21 cellular contexts compared by ENCODE assay signal in the genomic region with DNA sequence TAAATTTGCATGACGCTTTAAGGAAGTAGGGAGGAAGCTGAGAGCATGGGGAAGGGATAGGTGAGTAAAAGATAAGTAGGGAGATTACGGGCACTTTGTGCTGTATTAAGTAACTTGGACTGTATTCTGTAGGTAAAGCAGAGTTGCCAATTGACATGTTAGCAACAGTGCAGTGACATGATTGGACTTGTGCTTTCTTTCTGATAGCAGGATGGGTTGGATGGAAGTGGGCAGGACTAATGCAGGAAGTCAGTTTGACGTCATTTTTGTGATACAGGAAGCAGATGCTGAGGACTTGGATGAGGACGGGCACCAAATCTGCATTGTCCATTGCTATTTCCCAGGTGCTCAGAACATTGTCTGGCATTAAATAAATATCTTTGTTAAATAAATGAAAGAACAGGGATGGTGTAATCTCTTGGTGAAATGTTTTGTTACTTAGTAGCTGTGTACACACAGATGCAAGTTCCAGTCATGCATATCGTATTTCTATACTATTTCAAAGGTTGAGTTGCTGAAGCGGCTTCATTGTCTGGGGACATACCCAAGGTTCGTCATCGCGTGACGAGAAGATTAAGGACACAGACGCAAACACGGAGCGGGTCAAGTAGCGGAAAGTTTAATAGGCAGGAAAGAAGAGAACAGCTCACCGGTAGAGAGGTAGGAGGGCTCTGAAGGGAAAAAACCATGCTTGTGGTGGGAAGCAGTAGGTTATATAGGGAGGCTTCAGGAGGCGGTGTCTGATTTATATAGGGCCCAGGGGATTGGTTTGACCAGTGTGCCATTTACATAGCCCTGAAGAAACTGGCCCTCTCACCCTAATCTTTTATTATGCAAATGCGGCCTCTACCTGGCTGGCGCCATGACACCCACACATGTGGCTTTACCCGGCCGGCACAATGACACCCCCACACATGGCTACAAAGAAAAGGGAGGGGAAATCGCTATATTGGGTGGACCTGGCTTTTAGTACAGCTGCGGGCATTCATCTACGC. TPM values are rescaled to one million over a fixed set of nuclear protein-coding genes. Genes with fewer than 3 reads are reported as not detected.
DNase-seq lines count a peak whose midpoint lies in the region; ATAC-seq, FAIRE-seq and TF ChIP-seq lines count a peak whose summit lies in the region.
"Had no signal": no experiment of that assay in that cellular context is flagged by ENCODE, and none has a peak within 500 bp of the region (broad histone marks: within the 10 kb centered on the region; RNA-seq: fewer than 3 reads in every experiment).

No MANE protein-coding gene starts in this region.

- FAIRE-seq in HepG2 (lab: Jason Lieb, UNC): no peak
- FAIRE-seq: GM19239 had no signal

- TF ChIP-seq POLR2A in HepG2 (IDR thresholded peaks at IDR 0.05; ENCODE audit: insufficient read depth in 1 of 2, low read depth in 2 of 2, low read length in 2 of 2) (no peak), right lobe of liver (IDR thresholded peaks at IDR 0.05) (no peak)

- H3K4me1 ChIP-seq in HepG2 (ENCODE audit: insufficient read depth, low read length) (no peaks in the 10 kb centered on the region), right lobe of liver (no peaks in the 10 kb centered on the region), foreskin keratinocyte (no peaks in the 10 kb centered on the region)
- H3K4me1 ChIP-seq: breast epithelium, upper lobe of right lung had no signal

- no peak for DNase-seq in HepG2 (ENCODE audit: low spot score)
- no peak for DNase-seq in right lobe of liver
- DNase-seq in NCI-H510A treated with DMSO at 0.1 percent for 48 hours (lab: John Stamatoyannopoulos, UW): peak; percentile 94
- peak; percentile 26 to 59 for DNase-seq in foreskin keratinocyte
- no peak for DNase-seq in DMS 273 treated with DMSO at 0.1 percent for 48 hours (lab: John Stamatoyannopoulos, UW)
- no peak for DNase-seq in hippocampal formation (lab: John Stamatoyannopoulos, UW)
- no peak for DNase-seq in HFFc6
- DNase-seq in Kasumi-1 (lab: John Stamatoyannopoulos, UW): no peak
- DNase-seq: activated CD8-positive, alpha-beta T cell treated with anti-CD3 and anti-CD28 coated beads for 36 hours; activated naive CD4-positive, alpha-beta T cell treated with anti-CD3 and anti-CD28 coated beads for 36 hours; heart left ventricle; NCI-H2171 treated with DMSO at 0.1 percent for 48 hours; spleen; upper lobe of right lung had no signal

- H3K4me3 ChIP-seq in HepG2 (replicated peaks in 1 of 3; ENCODE audit: insufficient read depth in 1 of 3, low read depth in 2 of 3, low read length in 3 of 3): no peak overlapping the region
- H3K4me3 ChIP-seq in right lobe of liver: no peak overlapping the region
- H3K4me3 ChIP-seq: heart left ventricle, spleen, upper lobe of right lung had no signal

- ATAC-seq in HepG2 (no peak), right lobe of liver (no peak), foreskin keratinocyte (peak; percentile 47)
- ATAC-seq: activated CD8-positive, alpha-beta T cell treated with anti-CD3 and anti-CD28 coated beads for 36 hours; Panc1; upper lobe of right lung had no signal

- no peaks in the 10 kb centered on the region for H3K9me3 Mint-ChIP-seq in HFFc6
- H3K9me3 Mint-ChIP-seq: activated CD8-positive, alpha-beta T cell treated with anti-CD3 and anti-CD28 coated beads for 36 hours; T-helper 2 cell treated with Interferon-gamma antibody and Interleukin-4, amounts not matched to agents 5 μg/mL and 100 μg/mL, for 36 hours had no signal

- TF ChIP-seq EP300 in HepG2 (IDR thresholded peaks at IDR 0.05; ENCODE audit: low read depth in 2 of 2, low read length in 2 of 2) (no peak), HepG2 (CRISPR knock-in tag; IDR thresholded peaks at IDR 0.05; ENCODE audit: borderline replicate concordance) (no peak)

- TF ChIP-seq CTCF in HepG2 (CRISPR knock-in tag; IDR thresholded peaks at IDR 0.05) (no peak), right lobe of liver (IDR thresholded peaks at IDR 0.05) (no peak), foreskin keratinocyte (conservative IDR thresholded peaks at IDR 0.05) (no peak), HFFc6 (IDR thresholded peaks at IDR 0.05) (no peak)

- no TSS peak for BruUV-seq in HepG2 (replicated peaks; lab: Mats Ljungman, UMichigan)

- H3K4me1 Mint-ChIP-seq in HFFc6 (ENCODE audit: low read depth): peaks cover 6% of the 10 kb centered on the region; the same call in 1 of the 2 replicates

- H4K20me1 ChIP-seq in HepG2 (ENCODE audit: insufficient read depth, low read length): no peaks in the 10 kb centered on the region

- H3K36me3 ChIP-seq in HepG2 (replicated peaks in 1 of 2; ENCODE audit: control insufficient read depth in 1 of 2, insufficient read depth in 2 of 2, low read length in 2 of 2) (no peaks in the 10 kb centered on the region), right lobe of liver (no peaks in the 10 kb centered on the region)
- H3K36me3 ChIP-seq: breast epithelium, heart left ventricle, spleen, upper lobe of right lung had no signal

- H3K27ac ChIP-seq in HepG2 (ENCODE audit: extremely low read length, insufficient read depth, low read length) (no peak overlapping the region), right lobe of liver (no peak overlapping the region), foreskin keratinocyte (no peak overlapping the region)
- H3K27ac ChIP-seq: breast epithelium, heart left ventricle, spleen, upper lobe of right lung had no signal

- no peak overlapping the region for H3K9ac ChIP-seq in HepG2 (ENCODE audit: insufficient read depth, low read depth, low read length)

- H3K4me2 ChIP-seq in HepG2 (ENCODE audit: low read depth, low read length): no peak overlapping the region

- H3K27ac Mint-ChIP-seq in HFFc6: no peak overlapping the region
- H3K27ac Mint-ChIP-seq: activated CD8-positive, alpha-beta T cell treated with anti-CD3 and anti-CD28 coated beads for 36 hours; activated naive CD4-positive, alpha-beta T cell treated with anti-CD3 and anti-CD28 coated beads for 36 hours; T-helper 2 cell treated with Interferon-gamma antibody and Interleukin-4, amounts not matched to agents 5 μg/mL and 100 μg/mL, for 36 hours had no signal

- POLR2A ChIA-PET in HepG2 (lab: Yijun Ruan, JAX): no interaction called here

- CTCF ChIA-PET in HepG2 (lab: Yijun Ruan, JAX; ENCODE audit: low intra/inter-chr PET ratio, low total read pairs): no interaction called here

- no peak overlapping the region for H2AFZ ChIP-seq in HepG2 (ENCODE audit: low read length)

- peaks cover 6% of the 10 kb centered on the region for H3K27me3 Mint-ChIP-seq in HFFc6 (ENCODE audit: insufficient read depth)

- no peaks in the 10 kb centered on the region for H3K79me2 ChIP-seq in HepG2 (ENCODE audit: insufficient read depth, low read length)

- H3K36me3 Mint-ChIP-seq in HFFc6 (ENCODE audit: low read depth): no peaks in the 10 kb centered on the region

- in situ Hi-C loops in HepG2 (cut with HindIII; ENCODE audit: extremely low pct_ligation_motif_present, low pct_unique_long_range_greater_than_20kb): no loop called here

- H3K4me3 Mint-ChIP-seq in HFFc6: no peak overlapping the region
- H3K4me3 Mint-ChIP-seq: activated CD8-positive, alpha-beta T cell treated with anti-CD3 and anti-CD28 coated beads for 36 hours; activated naive CD4-positive, alpha-beta T cell treated with anti-CD3 and anti-CD28 coated beads for 36 hours; T-helper 2 cell treated with Interferon-gamma antibody and Interleukin-4, amounts not matched to agents 5 μg/mL and 100 μg/mL, for 36 hours had no signal

- intact Hi-C loops in HepG2 (cut with micrococcal nuclease; ENCODE audit: unreplicated experiment) (no loop called here), right lobe of liver (cut with DNase I) (no loop called here)

- TF ChIP-seq RAD21 in HepG2 (CRISPR knock-in tag; IDR thresholded peaks at IDR 0.05): no peak

- H3K27me3 ChIP-seq in HepG2 (ENCODE audit: control insufficient read depth in 1 of 2, insufficient read depth in 2 of 2, low read length in 2 of 2) (no peaks in the 10 kb centered on the region; a peak in 1 of 5 replicates), right lobe of liver (no peaks in the 10 kb centered on the region), foreskin keratinocyte (no peaks in the 10 kb centered on the region)
- H3K27me3 ChIP-seq: breast epithelium, heart left ventricle, spleen, upper lobe of right lung had no signal

- no peaks in the 10 kb centered on the region for H3K9me3 ChIP-seq in HepG2 (ENCODE audit: low read length)
- H3K9me3 ChIP-seq in right lobe of liver: no peaks in the 10 kb centered on the region
- H3K9me3 ChIP-seq: breast epithelium, heart left ventricle, spleen, upper lobe of right lung had no signal

- 81% methylated on average over 20 of the region's 23 CpGs for WGBS in HepG2 (ENCODE audit: low lambda C conversion rate)
- WGBS in right lobe of liver (ENCODE audit: insufficient coverage, low coverage, low lambda C conversion rate, missing lambda C conversion rate): 87% methylated on average over 18 of the region's 23 CpGs

RNA-seq across cellular contexts. Expression of a gene that starts 30.7 kb away (rescaled TPM):
- not detected in 2 replicates for total RNA-seq in HepG2 (2016; rRNA removed; fragmentation: Illumina TruSeq; extraction: Trizol)
- total RNA-seq in HepG2 (2016; cell fraction: cytosol; rRNA removed; fragmentation: Illumina TruSeq; extraction: Trizol; ENCODE audit: low read depth): not detected in 2 replicates
- total RNA-seq in HepG2 (2016; cell fraction: insoluble cytoplasmic fraction; rRNA removed; fragmentation: Illumina TruSeq; extraction: Trizol): not detected in 2 replicates
- total RNA-seq in HepG2 (2016; cell fraction: membrane; rRNA removed; fragmentation: Illumina TruSeq; extraction: Trizol): not detected in 2 replicates
- not detected in 2 replicates for total RNA-seq in HepG2 (2016; cell fraction: nucleus; rRNA removed; fragmentation: Illumina TruSeq; extraction: Trizol)
- 0.09 TPM in 1 of 2 replicates, not detected in the other for polyA plus RNA-seq in HepG2 (2011; rRNA removed)
- polyA plus RNA-seq in HepG2 (2011; cell fraction: cytosol; rRNA removed): 0.01 and 0.08 TPM in 2 replicates
- 0.05 TPM in 1 of 2 replicates, not detected in the other for polyA plus RNA-seq in HepG2 (2011; cell fraction: nucleus; rRNA removed)
- 0.07 and 0.08 TPM in 2 replicates for polyA plus RNA-seq in HepG2 (2012)
- polyA plus RNA-seq in HepG2 (2016; cell fraction: cytosol; fragmentation: Illumina TruSeq; extraction: Trizol; ENCODE audit: low read depth): not detected in 2 replicates
- polyA plus RNA-seq in HepG2 (2016; cell fraction: insoluble cytoplasmic fraction; fragmentation: Illumina TruSeq; extraction: Trizol; ENCODE audit: low read depth): not detected in 2 replicates
- not detected in 2 replicates for polyA plus RNA-seq in HepG2 (2016; cell fraction: membrane; fragmentation: Illumina TruSeq; extraction: Trizol; ENCODE audit: low read depth)
- not detected in 2 replicates for polyA plus RNA-seq in HepG2 (2016; cell fraction: nucleus; fragmentation: Illumina TruSeq; extraction: Trizol; ENCODE audit: insufficient read depth, low read depth)
- 0.08 TPM in 1 of 2 replicates, not detected in the other for polyA minus RNA-seq in HepG2 (2011; rRNA and poly(A)+ RNA removed; ENCODE audit: low replicate concordance)
- polyA minus RNA-seq in HepG2 (2011; cell fraction: cytosol; rRNA and poly(A)+ RNA removed): not detected in 2 replicates
- 0.25 and 0.26 TPM in 2 replicates for polyA minus RNA-seq in HepG2 (2011; cell fraction: nucleus; rRNA and poly(A)+ RNA removed)
- total RNA-seq in right lobe of liver: under 1 TPM in 1 of 6 experiments, not detected in 5; 0.10 TPM
- total RNA-seq in foreskin keratinocyte: not detected in 2 replicates
- not detected in 2 replicates for polyA plus RNA-seq in foreskin keratinocyte
- under 1 TPM in 1 of 6 experiments, not detected in 5; 0.06 TPM for total RNA-seq in HFFc6 (2021; fragmentation: NEBNext Ultra II Directional; extraction: Animal tissue kit (Norgen Biotek cat#: 25700))
- total RNA-seq: A673; activated CD8-positive, alpha-beta T cell treated with anti-CD3 and anti-CD28 coated beads for 36 hours; activated naive CD4-positive, alpha-beta T cell treated with anti-CD3 and anti-CD28 coated beads for 36 hours; lung microvascular endothelial cell; omental fat pad; spleen; upper lobe of right lung had no signal

Comparison
In these comparisons a context has a peak if more than half of its experiments do, and no peak if none do; other contexts are left out.
1. DNase-seq: peak in NCI-H510A treated with DMSO at 0.1 percent for 48 hours (single experiment) and foreskin keratinocyte (2 of 2); none in HepG2 (single experiment), right lobe of liver (0 of 3), DMS 273 treated with DMSO at 0.1 percent for 48 hours (single experiment), hippocampal formation (0 of 2), HFFc6 (single experiment) and Kasumi-1 (0 of 2).